In genomic region chr21:31337086-31337485, GRCh38 we compare ENCODE assay signal across 16 cellular contexts. TPM values are rescaled to one million over a fixed set of nuclear protein-coding genes. Genes with fewer than 3 reads are reported as not detected.
DNase-seq lines count a peak whose midpoint lies in the region; ATAC-seq and TF ChIP-seq lines count a peak whose summit lies in the region.
"Had no signal": no experiment of that assay in that cellular context is flagged by ENCODE, and none has a peak within 500 bp of the region (broad histone marks: within the 10 kb centered on the region; RNA-seq: fewer than 3 reads in every experiment).

No MANE protein-coding gene starts in this region.

- H3K18ac ChIP-seq in mesenchymal stem cell (ENCODE audit: low read depth in 1 of 2, low read length in 2 of 2), result no peak overlapping the region

- H3K27ac Mint-ChIP-seq in MCF 10A (ENCODE audit: low read depth, unreplicated experiment) (peak overlapping the region; percentile 78), type B pancreatic cell (peak overlapping the region; percentile 80)
- H3K27ac Mint-ChIP-seq: CD4-positive, CD25-positive, alpha-beta regulatory T cell had no signal

- peaks cover 15% of the 10 kb centered on the region for H3K79me1 ChIP-seq in mesenchymal stem cell (replicated peaks; ENCODE audit: low read length, poor library complexity, severe bottlenecking)

- H3K23ac ChIP-seq in mesenchymal stem cell (ENCODE audit: low read length in 2 of 2), result no peak overlapping the region

- TF ChIP-seq CTCF in MCF 10A (IDR thresholded peaks at IDR 0.05; ENCODE audit: unreplicated experiment) (no peak), breast epithelium (IDR thresholded peaks at IDR 0.05) (no peak), brain microvascular endothelial cell (IDR thresholded peaks at IDR 0.05; ENCODE audit: low read depth, low read length, missing control alignments) (no peak), type B pancreatic cell (conservative IDR thresholded peaks at IDR 0.05) (no peak)

- POLR2A ChIA-PET in MCF 10A (lab: Yijun Ruan, JAX), result interaction anchor here (2.4 kb wide), 1 partner anchor 27 kb away, joined by 7 read pairs; no protein-coding TSS in a partner anchor

- H3K4me2 ChIP-seq in mesenchymal stem cell (ENCODE audit: low read length, poor library complexity, severe bottlenecking), result no peak overlapping the region

- no peak overlapping the region for H3K14ac ChIP-seq in mesenchymal stem cell (ENCODE audit: low read length in 2 of 2)

- H2BK12ac ChIP-seq in mesenchymal stem cell (ENCODE audit: low read length in 2 of 2), result no peak overlapping the region

- H3K27ac ChIP-seq in breast epithelium (no peak overlapping the region), brain microvascular endothelial cell (peak overlapping the region; percentile 75), mesenchymal stem cell (ENCODE audit: low read length, poor library complexity, severe bottlenecking) (no peak overlapping the region)
- H3K27ac ChIP-seq: PC-9 had no signal

- H2AFZ ChIP-seq in mesenchymal stem cell (ENCODE audit: low read depth, low read length), result no peak overlapping the region
- H2AFZ ChIP-seq: PC-9 had no signal

- H3K4me3 ChIP-seq in breast epithelium, result no peak overlapping the region
- H3K4me3 ChIP-seq in brain microvascular endothelial cell (ENCODE audit: low read depth, low read length), result no peak overlapping the region
- no peak overlapping the region for H3K4me3 ChIP-seq in mesenchymal stem cell (ENCODE audit: insufficient read depth in 1 of 2, low read depth in 1 of 2, low read length in 2 of 2)
- H3K4me3 ChIP-seq: K562, PC-9 had no signal

- H3K36me3 ChIP-seq in breast epithelium (no peaks in the 10 kb centered on the region), brain microvascular endothelial cell (replicated peaks) (peaks cover 6% of the 10 kb centered on the region), mesenchymal stem cell (ENCODE audit: control insufficient read depth in 1 of 2, insufficient read depth in 2 of 2, low read depth in 1 of 2, low read length in 2 of 2) (peaks cover 4 to 16% of the 10 kb centered on the region in 2 experiments)

- H3K4me3 Mint-ChIP-seq in MCF 10A (ENCODE audit: unreplicated experiment) (no peak overlapping the region), type B pancreatic cell (no peak overlapping the region)
- H3K4me3 Mint-ChIP-seq: CD4-positive, CD25-positive, alpha-beta regulatory T cell had no signal

- no peak overlapping the region for H2BK120ac ChIP-seq in mesenchymal stem cell (ENCODE audit: low read depth, low read length)

- 96% methylated on average over 1 of the region's 3 CpGs for WGBS in mesenchymal stem cell

- TF ChIP-seq POLR2A in breast epithelium (IDR thresholded peaks at IDR 0.05), result no peak

- no peak overlapping the region for H2AK5ac ChIP-seq in mesenchymal stem cell (ENCODE audit: low read length, severe bottlenecking)

- BruUV-seq in MCF 10A (replicated peaks; lab: Mats Ljungman, UMichigan), result no TSS peak

- no peaks in the 10 kb centered on the region for H3K36me3 Mint-ChIP-seq in MCF 10A (ENCODE audit: insufficient read depth, unreplicated experiment)
- peaks cover 29% of the 10 kb centered on the region for H3K36me3 Mint-ChIP-seq in type B pancreatic cell

- CTCF ChIA-PET in MCF 10A (lab: Yijun Ruan, JAX), result interaction anchor here (1.2 kb wide), 1 partner anchor 244 kb away, joined by 4 read pairs; no protein-coding TSS in a partner anchor

- H3K27me3 Mint-ChIP-seq in MCF 10A (ENCODE audit: insufficient read depth, unreplicated experiment) (no peaks in the 10 kb centered on the region), type B pancreatic cell (no peaks in the 10 kb centered on the region)

- peak overlapping the region; percentile 45 for H3K9ac ChIP-seq in mesenchymal stem cell (ENCODE audit: low read length)

- H2BK5ac ChIP-seq in mesenchymal stem cell (ENCODE audit: low read depth, low read length, poor library complexity, severe bottlenecking), result no peak overlapping the region

- H3K4me1 ChIP-seq in breast epithelium, result no peaks in the 10 kb centered on the region
- peaks cover 9% of the 10 kb centered on the region for H3K4me1 ChIP-seq in mesenchymal stem cell (ENCODE audit: control insufficient read depth, insufficient read depth, low read depth, low read length)

- DNase-seq in MCF 10A (ENCODE audit: unreplicated experiment), result no peak
- DNase-seq in breast epithelium (ENCODE audit: low spot score in 2 of 2), result no peak
- DNase-seq in brain microvascular endothelial cell, result no peak
- no peak for DNase-seq in mesenchymal stem cell
- no peak for DNase-seq in type B pancreatic cell (ENCODE audit: extremely low spot score, unreplicated experiment)
- no peak for DNase-seq in DMS53 (lab: John Stamatoyannopoulos, UW)
- DNase-seq in NCI-H146 treated with DMSO at 0.1 percent for 48 hours (lab: John Stamatoyannopoulos, UW; ENCODE audit: unreplicated experiment), result no peak
- DNase-seq: CD4-positive, CD25-positive, alpha-beta regulatory T cell; DMS79; NCI-H146; NCI-H2107; NCI-H345; NCI-H69; PC-9 had no signal

- H3K27me3 ChIP-seq in breast epithelium (peaks cover 0 to 4% of the 10 kb centered on the region in 2 donors), brain microvascular endothelial cell (replicated peaks) (no peaks in the 10 kb centered on the region), mesenchymal stem cell (ENCODE audit: control insufficient read depth in 1 of 2, insufficient read depth in 1 of 2, low read length in 2 of 2) (no peaks in the 10 kb centered on the region)

- no peak overlapping the region for H4K8ac ChIP-seq in mesenchymal stem cell (ENCODE audit: low read length)

- in situ Hi-C loops in brain microvascular endothelial cell (cut with HindIII; ENCODE audit: low pct_ligation_motif_present, low sequenced_read_pairs), result no loop called here

- no peak overlapping the region for H4K91ac ChIP-seq in mesenchymal stem cell (ENCODE audit: low read length)

- H3K4me1 Mint-ChIP-seq in MCF 10A (ENCODE audit: insufficient read depth, unreplicated experiment), result peaks cover 25% of the 10 kb centered on the region
- peaks cover 17% of the 10 kb centered on the region for H3K4me1 Mint-ChIP-seq in type B pancreatic cell (ENCODE audit: unreplicated experiment)

- H3K9me3 ChIP-seq in breast epithelium, result no peaks in the 10 kb centered on the region
- no peaks in the 10 kb centered on the region for H3K9me3 ChIP-seq in mesenchymal stem cell (ENCODE audit: control insufficient read depth, low read length)

- no peak for ATAC-seq in GM18511 (IDR thresholded peaks at IDR 0.05; ENCODE audit: unreplicated experiment)
- ATAC-seq: K562 had no signal

- no peak overlapping the region for H3K4ac ChIP-seq in mesenchymal stem cell (ENCODE audit: low read depth in 1 of 2, low read length in 2 of 2)

- no peak overlapping the region for H2BK15ac ChIP-seq in mesenchymal stem cell (ENCODE audit: low read depth, poor library complexity, severe bottlenecking)

- intact Hi-C loops in MCF 10A (cut with micrococcal nuclease) (no loop called here), breast epithelium (cut with DNase I; ENCODE audit: low total_unique reads) (no loop called here)

- H3K9me3 Mint-ChIP-seq in MCF 10A (ENCODE audit: unreplicated experiment) (no peaks in the 10 kb centered on the region), type B pancreatic cell (no peaks in the 10 kb centered on the region)
- H3K9me3 Mint-ChIP-seq: CD4-positive, CD25-positive, alpha-beta regulatory T cell had no signal

RNA-seq across cellular contexts. Expression of gene TIAM1, which starts 7.0 kb away (rescaled TPM):
- total RNA-seq in MCF 10A (2022), result 9.0 and 9.8 TPM in 2 replicates
- total RNA-seq in breast epithelium, result 10 to 100 TPM; 10.6 to 17.7 (median 11.8) TPM
- polyA plus RNA-seq in mesenchymal stem cell (2013, experiment 1 of 2), result 3.3 TPM
- polyA plus RNA-seq in mesenchymal stem cell (2013, experiment 2 of 2), result 3.2 TPM
- 49.3 and 67.6 TPM in 2 replicates for total RNA-seq in type B pancreatic cell (ENCODE audit: low replicate concordance)
- polyA plus RNA-seq: K562 had no signal
